In the genomic region with DNA sequence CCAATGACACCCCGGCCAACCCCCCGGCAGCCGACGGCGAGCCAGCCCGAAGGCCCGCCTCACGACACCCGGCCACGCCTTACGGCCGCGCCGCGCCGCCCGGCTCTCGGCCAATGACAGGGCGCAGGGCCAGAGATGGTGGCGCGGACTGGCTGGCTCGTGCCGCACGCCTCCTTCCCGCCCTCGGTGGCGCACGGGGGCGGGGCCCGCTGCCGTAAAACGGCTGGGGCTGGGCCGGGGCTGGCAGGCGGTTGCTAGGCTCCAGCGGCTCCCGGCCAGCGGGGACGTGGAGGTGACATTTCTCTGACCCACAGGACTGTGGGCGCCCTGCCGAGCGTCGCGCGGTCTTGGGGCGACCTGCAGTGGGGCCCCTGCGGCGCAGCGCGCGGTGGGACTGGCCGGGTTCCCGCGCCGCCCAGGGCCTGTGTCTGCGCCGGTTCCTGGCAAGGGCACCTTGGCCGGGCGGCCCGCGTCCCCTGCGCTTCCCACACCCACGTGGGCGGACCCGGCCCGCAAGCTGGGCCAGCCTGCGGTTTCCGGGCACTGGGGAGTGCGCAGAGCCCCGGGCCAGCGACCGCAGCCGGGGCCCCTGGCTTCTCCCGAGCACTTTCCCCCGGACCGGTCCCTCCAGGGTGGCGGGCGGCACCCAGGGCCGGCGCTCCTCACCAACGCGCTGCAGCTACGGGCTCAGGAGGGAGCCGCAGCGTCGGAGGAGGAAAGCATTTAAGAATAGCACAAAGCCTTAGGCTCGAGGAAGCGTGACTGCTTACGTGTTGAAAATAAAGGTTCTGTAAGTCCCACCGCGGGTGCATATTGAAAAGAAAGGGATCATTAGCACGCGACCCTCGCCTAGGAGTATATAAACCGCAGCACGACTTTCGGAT, we compare ENCODE assay signal across 1 cellular context.
A peak's percentile ranks its signal among the peaks of the same experiment; 100 is the strongest.
TF ChIP-seq lines count a peak whose summit lies in the region.

Gene MPC1, minus strand, starts transcription at position 8 of the 884 bp plus-strand sequence. CDS start 64 bp downstream, outside the sequence.

TF ChIP-seq in HepG2, 621 proteins besides CTCF, POLR2A, EP300 and RAD21 (continued from another document and continues in another):
- TF ChIP-seq, protein P1, sequence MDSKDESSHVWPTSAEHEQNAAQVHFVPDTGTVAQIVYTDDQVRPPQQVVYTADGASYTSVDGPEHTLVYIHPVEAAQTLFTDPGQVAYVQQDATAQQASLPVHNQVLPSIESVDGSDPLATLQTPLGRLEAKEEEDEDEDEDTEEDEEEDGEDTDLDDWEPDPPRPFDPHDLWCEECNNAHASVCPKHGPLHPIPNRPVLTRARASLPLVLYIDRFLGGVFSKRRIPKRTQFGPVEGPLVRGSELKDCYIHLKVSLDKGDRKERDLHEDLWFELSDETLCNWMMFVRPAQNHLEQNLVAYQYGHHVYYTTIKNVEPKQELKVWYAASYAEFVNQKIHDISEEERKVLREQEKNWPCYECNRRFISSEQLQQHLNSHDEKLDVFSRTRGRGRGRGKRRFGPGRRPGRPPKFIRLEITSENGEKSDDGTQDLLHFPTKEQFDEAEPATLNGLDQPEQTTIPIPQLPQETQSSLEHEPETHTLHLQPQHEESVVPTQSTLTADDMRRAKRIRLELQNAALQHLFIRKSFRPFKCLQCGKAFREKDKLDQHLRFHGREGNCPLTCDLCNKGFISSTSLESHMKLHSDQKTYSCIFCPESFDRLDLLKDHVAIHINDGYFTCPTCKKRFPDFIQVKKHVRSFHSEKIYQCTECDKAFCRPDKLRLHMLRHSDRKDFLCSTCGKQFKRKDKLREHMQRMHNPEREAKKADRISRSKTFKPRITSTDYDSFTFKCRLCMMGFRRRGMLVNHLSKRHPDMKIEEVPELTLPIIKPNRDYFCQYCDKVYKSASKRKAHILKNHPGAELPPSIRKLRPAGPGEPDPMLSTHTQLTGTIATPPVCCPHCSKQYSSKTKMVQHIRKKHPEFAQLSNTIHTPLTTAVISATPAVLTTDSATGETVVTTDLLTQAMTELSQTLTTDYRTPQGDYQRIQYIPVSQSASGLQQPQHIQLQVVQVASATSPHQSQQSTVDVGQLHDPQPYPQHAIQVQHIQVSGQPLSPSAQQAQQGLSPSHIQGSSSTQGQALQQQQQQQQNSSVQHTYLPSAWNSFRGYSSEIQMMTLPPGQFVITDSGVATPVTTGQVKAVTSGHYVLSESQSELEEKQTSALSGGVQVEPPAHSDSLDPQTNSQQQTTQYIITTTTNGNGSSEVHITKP (CRISPR knock-in tag; IDR thresholded peaks at IDR 0.05; ENCODE audit: low read depth) = no peak; the same call in 1 of the 2 replicates
- peak; percentile 89 for TF ChIP-seq SP2 (CRISPR knock-in tag; IDR thresholded peaks at IDR 0.05)
- no peak for TF ChIP-seq XRCC5 (optimal IDR thresholded peaks at IDR 0.05; ENCODE audit: low read length)
- TF ChIP-seq MNT (IDR thresholded peaks at IDR 0.05) = peak; percentile 63; the same call in 1 of the 2 replicates
- no peak for TF ChIP-seq IKZF1 (IDR thresholded peaks at IDR 0.05)
- no peak for TF ChIP-seq NFATC3 (CRISPR knock-in tag; IDR thresholded peaks at IDR 0.05)
- no peak for TF ChIP-seq ZNF24 (IDR thresholded peaks at IDR 0.05)
- peak; percentile 39; the same call in 1 of the 2 replicates for TF ChIP-seq PITX1 (CRISPR knock-in tag; IDR thresholded peaks at IDR 0.05)
- TF ChIP-seq CERS6 (CRISPR knock-in tag; IDR thresholded peaks at IDR 0.05) = no peak; the same call in 1 of the 2 replicates
- TF ChIP-seq, protein P2, sequence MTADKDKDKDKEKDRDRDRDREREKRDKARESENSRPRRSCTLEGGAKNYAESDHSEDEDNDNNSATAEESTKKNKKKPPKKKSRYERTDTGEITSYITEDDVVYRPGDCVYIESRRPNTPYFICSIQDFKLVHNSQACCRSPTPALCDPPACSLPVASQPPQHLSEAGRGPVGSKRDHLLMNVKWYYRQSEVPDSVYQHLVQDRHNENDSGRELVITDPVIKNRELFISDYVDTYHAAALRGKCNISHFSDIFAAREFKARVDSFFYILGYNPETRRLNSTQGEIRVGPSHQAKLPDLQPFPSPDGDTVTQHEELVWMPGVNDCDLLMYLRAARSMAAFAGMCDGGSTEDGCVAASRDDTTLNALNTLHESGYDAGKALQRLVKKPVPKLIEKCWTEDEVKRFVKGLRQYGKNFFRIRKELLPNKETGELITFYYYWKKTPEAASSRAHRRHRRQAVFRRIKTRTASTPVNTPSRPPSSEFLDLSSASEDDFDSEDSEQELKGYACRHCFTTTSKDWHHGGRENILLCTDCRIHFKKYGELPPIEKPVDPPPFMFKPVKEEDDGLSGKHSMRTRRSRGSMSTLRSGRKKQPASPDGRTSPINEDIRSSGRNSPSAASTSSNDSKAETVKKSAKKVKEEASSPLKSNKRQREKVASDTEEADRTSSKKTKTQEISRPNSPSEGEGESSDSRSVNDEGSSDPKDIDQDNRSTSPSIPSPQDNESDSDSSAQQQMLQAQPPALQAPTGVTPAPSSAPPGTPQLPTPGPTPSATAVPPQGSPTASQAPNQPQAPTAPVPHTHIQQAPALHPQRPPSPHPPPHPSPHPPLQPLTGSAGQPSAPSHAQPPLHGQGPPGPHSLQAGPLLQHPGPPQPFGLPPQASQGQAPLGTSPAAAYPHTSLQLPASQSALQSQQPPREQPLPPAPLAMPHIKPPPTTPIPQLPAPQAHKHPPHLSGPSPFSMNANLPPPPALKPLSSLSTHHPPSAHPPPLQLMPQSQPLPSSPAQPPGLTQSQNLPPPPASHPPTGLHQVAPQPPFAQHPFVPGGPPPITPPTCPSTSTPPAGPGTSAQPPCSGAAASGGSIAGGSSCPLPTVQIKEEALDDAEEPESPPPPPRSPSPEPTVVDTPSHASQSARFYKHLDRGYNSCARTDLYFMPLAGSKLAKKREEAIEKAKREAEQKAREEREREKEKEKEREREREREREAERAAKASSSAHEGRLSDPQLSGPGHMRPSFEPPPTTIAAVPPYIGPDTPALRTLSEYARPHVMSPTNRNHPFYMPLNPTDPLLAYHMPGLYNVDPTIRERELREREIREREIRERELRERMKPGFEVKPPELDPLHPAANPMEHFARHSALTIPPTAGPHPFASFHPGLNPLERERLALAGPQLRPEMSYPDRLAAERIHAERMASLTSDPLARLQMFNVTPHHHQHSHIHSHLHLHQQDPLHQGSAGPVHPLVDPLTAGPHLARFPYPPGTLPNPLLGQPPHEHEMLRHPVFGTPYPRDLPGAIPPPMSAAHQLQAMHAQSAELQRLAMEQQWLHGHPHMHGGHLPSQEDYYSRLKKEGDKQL (CRISPR knock-in tag; IDR thresholded peaks at IDR 0.05; ENCODE audit: low read depth) = no peak
- TF ChIP-seq E2F2 (CRISPR knock-in tag; IDR thresholded peaks at IDR 0.05; ENCODE audit: borderline replicate concordance) = peak; percentile 41; the same call in 1 of the 2 replicates
- peak; percentile 40; the same call in 1 of the 2 replicates for TF ChIP-seq ZNF879 (CRISPR knock-in tag; IDR thresholded peaks at IDR 0.05)
- no peak for TF ChIP-seq ARNT (IDR thresholded peaks at IDR 0.05)
- TF ChIP-seq ZNF512 (CRISPR knock-in tag; IDR thresholded peaks at IDR 0.05) = no peak
- peak; percentile 34; the same call in 1 of the 2 replicates for TF ChIP-seq ZNF740 (CRISPR knock-in tag; IDR thresholded peaks at IDR 0.05)
- TF ChIP-seq, protein P3, sequence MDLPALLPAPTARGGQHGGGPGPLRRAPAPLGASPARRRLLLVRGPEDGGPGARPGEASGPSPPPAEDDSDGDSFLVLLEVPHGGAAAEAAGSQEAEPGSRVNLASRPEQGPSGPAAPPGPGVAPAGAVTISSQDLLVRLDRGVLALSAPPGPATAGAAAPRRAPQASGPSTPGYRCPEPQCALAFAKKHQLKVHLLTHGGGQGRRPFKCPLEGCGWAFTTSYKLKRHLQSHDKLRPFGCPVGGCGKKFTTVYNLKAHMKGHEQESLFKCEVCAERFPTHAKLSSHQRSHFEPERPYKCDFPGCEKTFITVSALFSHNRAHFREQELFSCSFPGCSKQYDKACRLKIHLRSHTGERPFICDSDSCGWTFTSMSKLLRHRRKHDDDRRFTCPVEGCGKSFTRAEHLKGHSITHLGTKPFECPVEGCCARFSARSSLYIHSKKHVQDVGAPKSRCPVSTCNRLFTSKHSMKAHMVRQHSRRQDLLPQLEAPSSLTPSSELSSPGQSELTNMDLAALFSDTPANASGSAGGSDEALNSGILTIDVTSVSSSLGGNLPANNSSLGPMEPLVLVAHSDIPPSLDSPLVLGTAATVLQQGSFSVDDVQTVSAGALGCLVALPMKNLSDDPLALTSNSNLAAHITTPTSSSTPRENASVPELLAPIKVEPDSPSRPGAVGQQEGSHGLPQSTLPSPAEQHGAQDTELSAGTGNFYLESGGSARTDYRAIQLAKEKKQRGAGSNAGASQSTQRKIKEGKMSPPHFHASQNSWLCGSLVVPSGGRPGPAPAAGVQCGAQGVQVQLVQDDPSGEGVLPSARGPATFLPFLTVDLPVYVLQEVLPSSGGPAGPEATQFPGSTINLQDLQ (CRISPR knock-in tag; IDR thresholded peaks at IDR 0.05) = peak; percentile 26; the same call in 1 of the 2 replicates
- peak; percentile 87 for TF ChIP-seq SRSF4 (IDR thresholded peaks at IDR 0.05; ENCODE audit: low read depth, low read length, poor library complexity, severe bottlenecking)
- no peak; the same call in 1 of the 2 replicates for TF ChIP-seq KLF13 (CRISPR knock-in tag; IDR thresholded peaks at IDR 0.05)
- TF ChIP-seq SNAI1 (CRISPR knock-in tag; IDR thresholded peaks at IDR 0.05; ENCODE audit: borderline replicate concordance) = no peak; the same call in 1 of the 2 replicates
- TF ChIP-seq TCF7 (IDR thresholded peaks at IDR 0.05; ENCODE audit: low read depth) = no peak
- peak; percentile 75 for TF ChIP-seq TGIF2 (CRISPR knock-in tag; IDR thresholded peaks at IDR 0.05)
- TF ChIP-seq ZNF296 (CRISPR knock-in tag; conservative IDR thresholded peaks at IDR 0.05) = 0 out of 2 replicates have a peak, but pooled peaks have one; percentile 35
- peak; percentile 64; the same call in 1 of the 2 replicates for TF ChIP-seq ZNF75D (CRISPR knock-in tag; IDR thresholded peaks at IDR 0.05; ENCODE audit: borderline replicate concordance)
- TF ChIP-seq HOXA3 (CRISPR knock-in tag; IDR thresholded peaks at IDR 0.05) = peak; percentile 89
- TF ChIP-seq MED13 (CRISPR knock-in tag; IDR thresholded peaks at IDR 0.05) = peak; percentile 62; the same call in 1 of the 2 replicates
- peak; percentile 63; the same call in 1 of the 2 replicates for TF ChIP-seq ZSCAN12 (CRISPR knock-in tag; IDR thresholded peaks at IDR 0.05)
- TF ChIP-seq SRSF9 (IDR thresholded peaks at IDR 0.05; ENCODE audit: borderline replicate concordance, insufficient read depth, low read depth, low read length, poor library complexity, severe bottlenecking) = no peak
- TF ChIP-seq BCL6 (CRISPR knock-in tag; IDR thresholded peaks at IDR 0.05) = no peak; the same call in 1 of the 2 replicates
- TF ChIP-seq MYNN (CRISPR knock-in tag; IDR thresholded peaks at IDR 0.05; ENCODE audit: low read depth) = no peak
- peak; percentile 95 for TF ChIP-seq TAF1 (CRISPR knock-in tag; IDR thresholded peaks at IDR 0.05)
- TF ChIP-seq, protein P4, sequence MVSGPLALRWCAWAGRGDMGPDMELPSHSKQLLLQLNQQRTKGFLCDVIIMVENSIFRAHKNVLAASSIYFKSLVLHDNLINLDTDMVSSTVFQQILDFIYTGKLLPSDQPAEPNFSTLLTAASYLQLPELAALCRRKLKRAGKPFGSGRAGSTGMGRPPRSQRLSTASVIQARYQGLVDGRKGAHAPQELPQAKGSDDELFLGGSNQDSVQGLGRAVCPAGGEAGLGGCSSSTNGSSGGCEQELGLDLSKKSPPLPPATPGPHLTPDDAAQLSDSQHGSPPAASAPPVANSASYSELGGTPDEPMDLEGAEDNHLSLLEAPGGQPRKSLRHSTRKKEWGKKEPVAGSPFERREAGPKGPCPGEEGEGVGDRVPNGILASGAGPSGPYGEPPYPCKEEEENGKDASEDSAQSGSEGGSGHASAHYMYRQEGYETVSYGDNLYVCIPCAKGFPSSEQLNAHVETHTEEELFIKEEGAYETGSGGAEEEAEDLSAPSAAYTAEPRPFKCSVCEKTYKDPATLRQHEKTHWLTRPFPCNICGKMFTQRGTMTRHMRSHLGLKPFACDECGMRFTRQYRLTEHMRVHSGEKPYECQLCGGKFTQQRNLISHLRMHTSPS (CRISPR knock-in tag; IDR thresholded peaks at IDR 0.05; ENCODE audit: low read depth) = no peak
- TF ChIP-seq ZBTB21 (CRISPR knock-in tag; IDR thresholded peaks at IDR 0.05) = no peak
- peak; percentile 80 for TF ChIP-seq RFX5 (IDR thresholded peaks at IDR 0.05; ENCODE audit: low read depth, low read length)
- TF ChIP-seq ZNF160 (CRISPR knock-in tag; IDR thresholded peaks at IDR 0.05) = peak; percentile 69
